11 cellular contexts compared by ENCODE assay signal in genomic region chr7:142441074-142441403, GRCh38.
DNase-seq lines count a peak whose midpoint lies in the region; ATAC-seq and TF ChIP-seq lines count a peak whose summit lies in the region.
"Had no signal": no experiment of that assay in that cellular context is flagged by ENCODE, and none has a peak within 500 bp of the region (broad histone marks: within the 10 kb centered on the region; RNA-seq: fewer than 3 reads in every experiment).

No MANE protein-coding gene starts in this region.

- H3K27ac ChIP-seq in MM.1S (ENCODE audit: low read length) (peak overlapping the region; percentile 66), sigmoid colon (no peak overlapping the region)
- H3K27ac ChIP-seq: vagina had no signal

- peak overlapping the region; percentile 12 for H3K9ac ChIP-seq in MM.1S (ENCODE audit: low read length)

- TF ChIP-seq POLR2A in sigmoid colon (IDR thresholded peaks at IDR 0.05) = no peak

- H3K4me3 ChIP-seq in MM.1S (ENCODE audit: low read length) = no peak overlapping the region; the same call in 1 of the 2 replicates
- H3K4me3 ChIP-seq in sigmoid colon = no peak overlapping the region
- H3K4me3 ChIP-seq: vagina had no signal

- no peak overlapping the region for H3K4me3 Mint-ChIP-seq in activated T-cell treated with anti-CD3 and anti-CD28 coated beads, Interleukin-2, amount 50 U/mL, for 4 hours
- no peak overlapping the region for H3K4me3 Mint-ChIP-seq in activated CD4-positive, alpha-beta memory T cell treated with anti-CD3 and anti-CD28 coated beads for 36 hours
- no peak overlapping the region for H3K4me3 Mint-ChIP-seq in immature natural killer cell

- H3K9me3 Mint-ChIP-seq in activated T-cell treated with anti-CD3 and anti-CD28 coated beads, Interleukin-2, amount 50 U/mL, for 4 hours = no peaks in the 10 kb centered on the region
- no peaks in the 10 kb centered on the region for H3K9me3 Mint-ChIP-seq in activated CD4-positive, alpha-beta memory T cell treated with anti-CD3 and anti-CD28 coated beads for 36 hours
- no peaks in the 10 kb centered on the region for H3K9me3 Mint-ChIP-seq in immature natural killer cell

- no peaks in the 10 kb centered on the region for H3K27me3 Mint-ChIP-seq in activated T-cell treated with anti-CD3 and anti-CD28 coated beads, Interleukin-2, amount 50 U/mL, for 4 hours (ENCODE audit: low read depth)
- no peaks in the 10 kb centered on the region for H3K27me3 Mint-ChIP-seq in activated CD4-positive, alpha-beta memory T cell treated with anti-CD3 and anti-CD28 coated beads for 36 hours
- peaks cover 2 to 5% (median 5%) of the 10 kb centered on the region in 3 donors for H3K27me3 Mint-ChIP-seq in immature natural killer cell (ENCODE audit: low read depth in 3 of 3)

- no peak for TF ChIP-seq EP300 in sigmoid colon (IDR thresholded peaks at IDR 0.05)

- no peaks in the 10 kb centered on the region for H3K79me2 ChIP-seq in MM.1S (ENCODE audit: low read length)

- intact Hi-C loops in activated CD4-positive, alpha-beta memory T cell treated with anti-CD3 and anti-CD28 coated beads for 36 hours (cut with micrococcal nuclease) = loop anchor here (2.0 kb wide), 1 partner anchor 18 kb away; no protein-coding TSS in a partner anchor
- intact Hi-C loops in sigmoid colon (cut with DNase I) = no loop called here

- H3K36me3 ChIP-seq in MM.1S (replicated peaks; ENCODE audit: insufficient read depth, low read length) (no peaks in the 10 kb centered on the region), sigmoid colon (no peaks in the 10 kb centered on the region)
- H3K36me3 ChIP-seq: vagina had no signal

- no peaks in the 10 kb centered on the region for H4K20me1 ChIP-seq in MM.1S (ENCODE audit: insufficient read depth, low read length)

- H3K4me2 ChIP-seq in MM.1S (ENCODE audit: low read depth, low read length) = peak overlapping the region; percentile 54

- peaks cover 73% of the 10 kb centered on the region for H3K4me1 ChIP-seq in MM.1S (ENCODE audit: low read length)
- H3K4me1 ChIP-seq in sigmoid colon = no peaks in the 10 kb centered on the region
- H3K4me1 ChIP-seq: vagina had no signal

- DNase-seq in activated T-cell treated with anti-CD3 and anti-CD28 coated beads, Interleukin-2, amount 50 U/mL, for 4 hours = no peak
- no peak for DNase-seq in activated T-cell treated with anti-CD3 and anti-CD28 coated beads for 4 hours
- peak; percentile 91 for DNase-seq in MM.1S
- DNase-seq in activated CD4-positive, alpha-beta memory T cell treated with anti-CD3 and anti-CD28 coated beads for 36 hours = peak; percentile 18
- DNase-seq in stimulated activated naive CD8-positive, alpha-beta T cell treated with anti-CD3 and anti-CD28 coated beads, Interleukin-15, Interleukin-2, amounts not matched to agents 100 U/mL and 50 U/mL, for 24 hours = no peak
- DNase-seq in sigmoid colon = no peak
- DNase-seq in immature natural killer cell = no peak
- DNase-seq: caudate nucleus, NCI-H1417 had no signal

- peaks cover 53% of the 10 kb centered on the region for H3K4me1 Mint-ChIP-seq in activated T-cell treated with anti-CD3 and anti-CD28 coated beads, Interleukin-2, amount 50 U/mL, for 4 hours (ENCODE audit: low read depth)
- peaks cover 45% of the 10 kb centered on the region for H3K4me1 Mint-ChIP-seq in activated CD4-positive, alpha-beta memory T cell treated with anti-CD3 and anti-CD28 coated beads for 36 hours (ENCODE audit: low read depth)
- H3K4me1 Mint-ChIP-seq in immature natural killer cell = peaks cover 4 to 7% of the 10 kb centered on the region in 2 donors

- 50 to 79% methylated on average over 7 of the region's 7 CpGs for WGBS in sigmoid colon, 2 donors

- H3K9me3 ChIP-seq in MM.1S (replicated peaks; ENCODE audit: insufficient read depth, low read length) = no peaks in the 10 kb centered on the region
- H3K9me3 ChIP-seq in sigmoid colon = no peaks in the 10 kb centered on the region
- H3K9me3 ChIP-seq: vagina had no signal

- H3K36me3 Mint-ChIP-seq in activated T-cell treated with anti-CD3 and anti-CD28 coated beads, Interleukin-2, amount 50 U/mL, for 4 hours (ENCODE audit: insufficient read depth) = no peaks in the 10 kb centered on the region
- H3K36me3 Mint-ChIP-seq in activated CD4-positive, alpha-beta memory T cell treated with anti-CD3 and anti-CD28 coated beads for 36 hours = no peaks in the 10 kb centered on the region
- H3K36me3 Mint-ChIP-seq in immature natural killer cell = no peaks in the 10 kb centered on the region

- H3K27ac Mint-ChIP-seq in activated CD4-positive, alpha-beta memory T cell treated with anti-CD3 and anti-CD28 coated beads for 36 hours = no peak overlapping the region
- no peak overlapping the region for H3K27ac Mint-ChIP-seq in immature natural killer cell

- H3F3A ChIP-seq in MM.1S (ENCODE audit: insufficient read depth, low read length) = peaks cover 42% of the 10 kb centered on the region

- TF ChIP-seq CTCF in MM.1S (IDR thresholded peaks at IDR 0.05; ENCODE audit: low read length) = no peak
- TF ChIP-seq CTCF in sigmoid colon (IDR thresholded peaks at IDR 0.05) = no peak

- no peaks in the 10 kb centered on the region for H3K9me2 ChIP-seq in MM.1S (replicated peaks; ENCODE audit: insufficient read depth, low read length)

- H3K27me3 ChIP-seq in MM.1S (replicated peaks; ENCODE audit: insufficient read depth, low read length) (no peaks in the 10 kb centered on the region), sigmoid colon (no peaks in the 10 kb centered on the region)
- H3K27me3 ChIP-seq: vagina had no signal

- ATAC-seq in activated T-cell treated with anti-CD3 and anti-CD28 coated beads, Interleukin-2, amount 50 U/mL, for 4 hours = peak; percentile 33 to 63
- ATAC-seq in stimulated activated naive CD8-positive, alpha-beta T cell treated with anti-CD3 and anti-CD28 coated beads, Interleukin-15, Interleukin-2, amounts not matched to agents 100 U/mL and 50 U/mL, for 24 hours = peak; percentile 62
- no peak for ATAC-seq in GM21390 (IDR thresholded peaks at IDR 0.05; ENCODE audit: unreplicated experiment)

- H2AFZ ChIP-seq in MM.1S (ENCODE audit: low read length) = no peak overlapping the region

- POLR2A ChIA-PET in activated CD4-positive, alpha-beta memory T cell treated with anti-CD3 and anti-CD28 coated beads for 36 hours (lab: Charles Lee) = no interaction called here

- CTCF ChIA-PET in activated CD4-positive, alpha-beta memory T cell treated with anti-CD3 and anti-CD28 coated beads for 36 hours (lab: Charles Lee) = interaction anchor here (1.2 to 2.6 kb wide), 5 partner anchors 14 to 425 kb away, joined by 3 to 10 read pairs (median 4); no protein-coding TSS in a partner anchor

Comparison
In these comparisons a context has a peak if more than half of its experiments do, and no peak if none do; other contexts are left out.
1. DNase-seq: peak in MM.1S (single experiment) and activated CD4-positive, alpha-beta memory T cell treated with anti-CD3 and anti-CD28 coated beads for 36 hours (single experiment); none in activated T-cell treated with anti-CD3 and anti-CD28 coated beads, Interleukin-2, amount 50 U/mL, for 4 hours (single experiment), activated T-cell treated with anti-CD3 and anti-CD28 coated beads for 4 hours (single experiment), stimulated activated naive CD8-positive, alpha-beta T cell treated with anti-CD3 and anti-CD28 coated beads, Interleukin-15, Interleukin-2, amounts not matched to agents 100 U/mL and 50 U/mL, for 24 hours (single experiment), sigmoid colon (single experiment) and immature natural killer cell (0 of 3).